Comparison of ENCODE assay signal across 18 cellular contexts in genomic region chr11:1770528-1770927, GRCh38. TPM values are rescaled to one million over a fixed set of nuclear protein-coding genes. Genes with fewer than 3 reads are reported as not detected.
DNase-seq lines count a peak whose midpoint lies in the region; TF ChIP-seq lines count a peak whose summit lies in the region.
"Had no signal": no experiment of that assay in that cellular context is flagged by ENCODE, and none has a peak within 500 bp of the region (broad histone marks: within the 10 kb centered on the region; RNA-seq: fewer than 3 reads in every experiment).

No MANE protein-coding gene starts in this region.

- in situ Hi-C loops in G401 (cut with HindIII; ENCODE audit: low sequenced_read_pairs) = no loop called here

- no peak overlapping the region for H3K4me3 Mint-ChIP-seq in activated CD4-positive, alpha-beta memory T cell treated with anti-CD3 and anti-CD28 coated beads, Interleukin-2, amount 10 ng/mL, durations not matched to agents 7 days and 5 days
- no peak overlapping the region for H3K4me3 Mint-ChIP-seq in activated CD4-positive, alpha-beta memory T cell treated with anti-CD3 and anti-CD28 coated beads for 36 hours
- H3K4me3 Mint-ChIP-seq in MCF 10A (ENCODE audit: unreplicated experiment) (peak overlapping the region; percentile 17), progenitor cell of endocrine pancreas (ENCODE audit: low read depth) (no peak overlapping the region)
- H3K4me3 Mint-ChIP-seq: CD8-positive, alpha-beta memory T cell; GM23338; neural crest cell had no signal

- TF ChIP-seq CTCF in MCF 10A (IDR thresholded peaks at IDR 0.05; ENCODE audit: unreplicated experiment) (no peak), spleen (IDR thresholded peaks at IDR 0.05 in 8 of 11, conservative IDR thresholded peaks at IDR 0.05 in 3 of 11) (no peak), progenitor cell of endocrine pancreas (IDR thresholded peaks at IDR 0.05; ENCODE audit: unreplicated experiment) (no peak)

- CTCF ChIA-PET in activated CD4-positive, alpha-beta memory T cell treated with anti-CD3 and anti-CD28 coated beads, Interleukin-2, amount 10 ng/mL, durations not matched to agents 7 days and 5 days (lab: Charles Lee) = no interaction called here
- CTCF ChIA-PET in activated CD4-positive, alpha-beta memory T cell treated with anti-CD3 and anti-CD28 coated beads for 36 hours (lab: Charles Lee) = interaction anchor here (1.0 to 2.4 kb wide), 4 partner anchors 62 to 118 kb away, joined by 3 to 8 read pairs (median 4); no protein-coding TSS in a partner anchor
- CTCF ChIA-PET in MCF 10A (lab: Yijun Ruan, JAX) = interaction anchor here (1.7 kb wide), 1 partner anchor 63 kb away, joined by 14 read pairs; no protein-coding TSS in a partner anchor

- intact Hi-C loops in activated CD4-positive, alpha-beta memory T cell treated with anti-CD3 and anti-CD28 coated beads for 36 hours (cut with micrococcal nuclease) = no loop called here
- intact Hi-C loops in MCF 10A (cut with micrococcal nuclease) = no loop called here
- intact Hi-C loops in spleen (cut with DNase I; ENCODE audit: low total_unique reads) = no loop called here

- TF ChIP-seq POLR2A in spleen (IDR thresholded peaks at IDR 0.05) = no peak

- POLR2A ChIA-PET in activated CD4-positive, alpha-beta memory T cell treated with anti-CD3 and anti-CD28 coated beads, Interleukin-2, amount 10 ng/mL, durations not matched to agents 7 days and 5 days (lab: Charles Lee) = no interaction called here
- POLR2A ChIA-PET in activated CD4-positive, alpha-beta memory T cell treated with anti-CD3 and anti-CD28 coated beads for 36 hours (lab: Charles Lee) = no interaction called here
- POLR2A ChIA-PET in MCF 10A (lab: Yijun Ruan, JAX) = interaction anchor here (4.2 kb wide), 1 partner anchor 63 kb away, joined by 54 read pairs; the partner anchor contains the start of gene SYT8

- peaks cover 0 to 49% (median 22%) of the 10 kb centered on the region in 6 donors for H3K4me1 ChIP-seq in spleen

- H3K4me3 ChIP-seq in spleen = peak overlapping the region in 1 of 8 donors; percentile 44
- H3K4me3 ChIP-seq: gastroesophageal sphincter, GM23338, SJCRH30, tibial nerve had no signal

- peaks cover 9% of the 10 kb centered on the region for H3K27me3 Mint-ChIP-seq in activated CD4-positive, alpha-beta memory T cell treated with anti-CD3 and anti-CD28 coated beads, Interleukin-2, amount 10 ng/mL, durations not matched to agents 7 days and 5 days
- no peaks in the 10 kb centered on the region for H3K27me3 Mint-ChIP-seq in activated CD4-positive, alpha-beta memory T cell treated with anti-CD3 and anti-CD28 coated beads for 36 hours
- H3K27me3 Mint-ChIP-seq in MCF 10A (ENCODE audit: insufficient read depth, unreplicated experiment) = no peaks in the 10 kb centered on the region
- H3K27me3 Mint-ChIP-seq in progenitor cell of endocrine pancreas = peaks cover 42% of the 10 kb centered on the region
- H3K27me3 Mint-ChIP-seq: CD8-positive, alpha-beta memory T cell had no signal

- H3K27me3 ChIP-seq in spleen (replicated peaks in 1 of 7) = peaks cover 0 to 8% (median 0%) of the 10 kb centered on the region in 7 donors
- H3K27me3 ChIP-seq: gastroesophageal sphincter, tibial nerve had no signal

- no peak for DNase-seq in activated CD4-positive, alpha-beta memory T cell treated with anti-CD3 and anti-CD28 coated beads, Interleukin-2, amount 10 ng/mL, durations not matched to agents 7 days and 5 days
- DNase-seq in activated CD4-positive, alpha-beta memory T cell treated with anti-CD3 and anti-CD28 coated beads for 36 hours = no peak
- peak; percentile 94 for DNase-seq in NOMO-1 treated with DMSO at 0.1 percent for 48 hours (lab: John Stamatoyannopoulos, UW; ENCODE audit: unreplicated experiment)
- no peak for DNase-seq in MCF 10A (ENCODE audit: unreplicated experiment)
- peak; percentile 85 for DNase-seq in spleen
- no peak for DNase-seq in NCI-H2107 (lab: John Stamatoyannopoulos, UW)
- DNase-seq in progenitor cell of endocrine pancreas (ENCODE audit: low spot score, unreplicated experiment) = no peak
- DNase-seq in G401 (ENCODE audit: low spot score) = no peak
- DNase-seq: activated CD4-positive, alpha-beta T cell treated with anti-CD3 and anti-CD28 coated beads, Interleukin-2, amount 50 U/mL, for 48 hours; NCI-H2029; NCI-H526 treated with DMSO at 0.1 percent for 48 hours; SJCRH30; stimulated activated CD8-positive, alpha-beta memory T cell treated with anti-CD3 and anti-CD28 coated beads, Interleukin-4, amount 100 ng/mL, for 48 hours had no signal

- WGBS in spleen, 5 donors = 36 to 73% (median 64%) methylated on average over 5 of the region's 5 CpGs

- no peaks in the 10 kb centered on the region for H3K9me3 Mint-ChIP-seq in activated CD4-positive, alpha-beta memory T cell treated with anti-CD3 and anti-CD28 coated beads, Interleukin-2, amount 10 ng/mL, durations not matched to agents 7 days and 5 days
- H3K9me3 Mint-ChIP-seq in activated CD4-positive, alpha-beta memory T cell treated with anti-CD3 and anti-CD28 coated beads for 36 hours = no peaks in the 10 kb centered on the region
- H3K9me3 Mint-ChIP-seq in MCF 10A (ENCODE audit: unreplicated experiment) (no peaks in the 10 kb centered on the region), progenitor cell of endocrine pancreas (ENCODE audit: low read depth) (no peaks in the 10 kb centered on the region)
- H3K9me3 Mint-ChIP-seq: CD8-positive, alpha-beta memory T cell; GM23338 had no signal

- peak overlapping the region; percentile 5 for H3K27ac Mint-ChIP-seq in activated CD4-positive, alpha-beta memory T cell treated with anti-CD3 and anti-CD28 coated beads, Interleukin-2, amount 10 ng/mL, durations not matched to agents 7 days and 5 days
- no peak overlapping the region for H3K27ac Mint-ChIP-seq in activated CD4-positive, alpha-beta memory T cell treated with anti-CD3 and anti-CD28 coated beads for 36 hours
- H3K27ac Mint-ChIP-seq in MCF 10A (ENCODE audit: low read depth, unreplicated experiment) = peak overlapping the region; percentile 44
- no peak overlapping the region for H3K27ac Mint-ChIP-seq in progenitor cell of endocrine pancreas
- H3K27ac Mint-ChIP-seq: GM23338 had no signal

- peaks cover 57% of the 10 kb centered on the region for H3K4me1 Mint-ChIP-seq in activated CD4-positive, alpha-beta memory T cell treated with anti-CD3 and anti-CD28 coated beads, Interleukin-2, amount 10 ng/mL, durations not matched to agents 7 days and 5 days
- peaks cover 22% of the 10 kb centered on the region for H3K4me1 Mint-ChIP-seq in activated CD4-positive, alpha-beta memory T cell treated with anti-CD3 and anti-CD28 coated beads for 36 hours (ENCODE audit: low read depth)
- H3K4me1 Mint-ChIP-seq in MCF 10A (ENCODE audit: insufficient read depth, unreplicated experiment) = peaks cover 39% of the 10 kb centered on the region
- H3K4me1 Mint-ChIP-seq in progenitor cell of endocrine pancreas (ENCODE audit: low read depth) = peaks cover 7% of the 10 kb centered on the region

- no peaks in the 10 kb centered on the region for H3K36me3 Mint-ChIP-seq in activated CD4-positive, alpha-beta memory T cell treated with anti-CD3 and anti-CD28 coated beads, Interleukin-2, amount 10 ng/mL, durations not matched to agents 7 days and 5 days (ENCODE audit: low read depth)
- H3K36me3 Mint-ChIP-seq in activated CD4-positive, alpha-beta memory T cell treated with anti-CD3 and anti-CD28 coated beads for 36 hours = no peaks in the 10 kb centered on the region
- H3K36me3 Mint-ChIP-seq in MCF 10A (ENCODE audit: insufficient read depth, unreplicated experiment) = peaks cover 6% of the 10 kb centered on the region
- no peaks in the 10 kb centered on the region for H3K36me3 Mint-ChIP-seq in progenitor cell of endocrine pancreas (ENCODE audit: insufficient read depth)
- H3K36me3 Mint-ChIP-seq: CD8-positive, alpha-beta memory T cell had no signal

- H3K9me3 ChIP-seq in spleen = no peaks in the 10 kb centered on the region
- H3K9me3 ChIP-seq: gastroesophageal sphincter, SJCRH30 had no signal

- peak overlapping the region in 7 of 8 donors; percentile 75 to 91 (median 86) for H3K27ac ChIP-seq in spleen
- H3K27ac ChIP-seq: gastroesophageal sphincter, SJCRH30, tibial nerve had no signal

- no peaks in the 10 kb centered on the region for H3K36me3 ChIP-seq in spleen
- H3K36me3 ChIP-seq: gastroesophageal sphincter, SJCRH30, tibial nerve had no signal

- BruUV-seq in MCF 10A (replicated peaks; lab: Mats Ljungman, UMichigan) = no TSS peak

RNA-seq across cellular contexts. Expression of gene CTSD, which starts 6.8 kb away (rescaled TPM):
- total RNA-seq in activated CD4-positive, alpha-beta memory T cell treated with anti-CD3 and anti-CD28 coated beads, Interleukin-2, amount 10 ng/mL, durations not matched to agents 7 days and 5 days = 100 to 1,000 TPM; 156 to 172 TPM
- 10 to 100 TPM; 52.0 to 58.7 TPM for total RNA-seq in activated CD4-positive, alpha-beta memory T cell treated with anti-CD3 and anti-CD28 coated beads for 36 hours
- 366 and 367 TPM in 2 replicates for total RNA-seq in MCF 10A (2022)
- total RNA-seq in spleen = 1,000 to 10,000 TPM in 2 of 7 donors, 100 to 1,000 TPM in 5; 653 to 1,234 (median 749) TPM
- polyA plus RNA-seq in spleen = 1,000 to 10,000 TPM in 1 of 3 donors, 100 to 1,000 TPM in 2; 289 to 1,120 (median 418) TPM
- total RNA-seq in progenitor cell of endocrine pancreas = 158 and 163 TPM in 2 replicates
- total RNA-seq in G401 (2014; rRNA removed; shearing (Covaris generic)) = 192 and 219 TPM in 2 replicates

RNA-seq across cellular contexts. Expression of gene IFITM10, which starts 20.1 kb away (rescaled TPM):
- 1 to 10 TPM in 1 of 2 experiments, under 1 TPM in 1; 0.70 to 1.3 TPM for total RNA-seq in activated CD4-positive, alpha-beta memory T cell treated with anti-CD3 and anti-CD28 coated beads, Interleukin-2, amount 10 ng/mL, durations not matched to agents 7 days and 5 days
- under 1 TPM; 0.27 to 0.29 TPM for total RNA-seq in activated CD4-positive, alpha-beta memory T cell treated with anti-CD3 and anti-CD28 coated beads for 36 hours
- total RNA-seq in MCF 10A (2022) (1.9 and 2.0 TPM in 2 replicates), spleen (10 to 100 TPM in 2 of 7 donors, 1 to 10 TPM in 5; 6.7 to 41.6 (median 8.2) TPM), progenitor cell of endocrine pancreas (1.2 TPM in 2 replicates)
- polyA plus RNA-seq in spleen = 1 to 10 TPM in 2 of 3 donors, under 1 TPM in 1; 0.80 to 6.9 (median 2.4) TPM
- not detected in 2 replicates for total RNA-seq in G401 (2014; rRNA removed; shearing (Covaris generic))
- total RNA-seq: GM23338, neural crest cell had no signal

Comparison
In these comparisons a context has a peak if more than half of its experiments do, and no peak if none do; other contexts are left out.
1. H3K27ac Mint-ChIP-seq: peak in activated CD4-positive, alpha-beta memory T cell treated with anti-CD3 and anti-CD28 coated beads, Interleukin-2, amount 10 ng/mL, durations not matched to agents 7 days and 5 days (single experiment) and MCF 10A (single experiment); none in activated CD4-positive, alpha-beta memory T cell treated with anti-CD3 and anti-CD28 coated beads for 36 hours (single experiment) and progenitor cell of endocrine pancreas (single experiment).
2. DNase-seq: peak in NOMO-1 treated with DMSO at 0.1 percent for 48 hours (single experiment) and spleen (single experiment); none in activated CD4-positive, alpha-beta memory T cell treated with anti-CD3 and anti-CD28 coated beads, Interleukin-2, amount 10 ng/mL, durations not matched to agents 7 days and 5 days (single experiment), activated CD4-positive, alpha-beta memory T cell treated with anti-CD3 and anti-CD28 coated beads for 36 hours (single experiment), MCF 10A (single experiment), NCI-H2107 (single experiment), progenitor cell of endocrine pancreas (single experiment) and G401 (single experiment).